In the genomic region with DNA sequence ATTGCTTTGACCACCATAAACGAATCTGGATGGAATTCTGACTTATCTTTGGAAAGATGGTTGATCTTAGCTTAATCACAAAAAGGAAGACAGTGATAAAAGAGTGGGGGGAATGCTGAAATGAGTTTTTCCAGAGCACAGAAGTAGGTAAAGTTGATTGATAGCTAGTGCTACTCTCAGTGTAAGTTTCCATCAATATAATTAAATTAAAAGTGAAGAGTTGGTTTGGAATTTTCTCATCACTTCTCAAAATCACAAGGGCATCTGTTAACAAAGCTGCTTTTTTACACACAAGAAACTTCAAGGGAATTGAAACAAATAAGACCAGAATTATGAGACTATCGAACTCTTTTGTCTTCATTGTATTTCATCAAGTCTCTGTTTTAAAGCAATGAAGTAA, we compare ENCODE assay signal across 29 cellular contexts.
A peak's percentile ranks its signal among the peaks of the same experiment; 100 is the strongest.
DNase-seq lines count a peak whose midpoint lies in the region; ATAC-seq and TF ChIP-seq lines count a peak whose summit lies in the region.
"Had no signal": no experiment of that assay in that cellular context is flagged by ENCODE, and none has a peak within 500 bp of the region (broad histone marks: within the 10 kb centered on the region; RNA-seq: fewer than 3 reads in every experiment).

No MANE protein-coding gene starts in this region.

- H3K27ac ChIP-seq in SK-N-SH (ENCODE audit: low read depth in 2 of 2, low read length in 1 of 2), result no peak overlapping the region
- H3K27ac ChIP-seq: 22Rv1; A549; BLaER1; BLaER1 treated with 17β-estradiol and CSF1 and Interleukin-3, amounts not matched to agents 10 nM and 100 nM; C4-2B had no signal

- no peaks in the 10 kb centered on the region for H3K79me2 ChIP-seq in SK-N-SH (ENCODE audit: insufficient read depth)

- no peak for TF ChIP-seq EP300 in SK-N-SH (IDR thresholded peaks at IDR 0.05; ENCODE audit: borderline replicate concordance in 1 of 2, low read depth in 1 of 2, low read length in 1 of 2)

- CTCF ChIA-PET in SK-N-SH (lab: Yijun Ruan, JAX), result interaction anchor here (1.5 kb wide), 1 partner anchor 8 kb away, joined by 3 read pairs; no protein-coding TSS in a partner anchor

- no peaks in the 10 kb centered on the region for H3K4me1 ChIP-seq in SK-N-SH (ENCODE audit: control insufficient read depth in 1 of 2, insufficient read depth in 2 of 2, low read depth in 1 of 2, low read length in 1 of 2)
- H3K4me1 ChIP-seq: A549; BE2C; BLaER1; BLaER1 treated with 17β-estradiol and CSF1 and Interleukin-3, amounts not matched to agents 10 nM and 100 nM; Caco-2 had no signal

- ATAC-seq in SK-N-SH treated with all-trans-retinoic acid at 6 μM for 48 hours, result no peak
- ATAC-seq: A549; CD8-positive, alpha-beta T cell had no signal

- H3K4me3 ChIP-seq in SK-N-SH (ENCODE audit: low read depth in 2 of 2, low read length in 1 of 2), result no peak overlapping the region
- H3K4me3 ChIP-seq: A549; BLaER1; BLaER1 treated with 17β-estradiol and CSF1 and Interleukin-3, amounts not matched to agents 10 nM and 100 nM had no signal

- H3K4me2 ChIP-seq in SK-N-SH, result no peak overlapping the region
- H3K4me2 ChIP-seq: A549; BLaER1; BLaER1 treated with 17β-estradiol and CSF1 and Interleukin-3, amounts not matched to agents 10 nM and 100 nM had no signal

- no peak overlapping the region for H2AFZ ChIP-seq in SK-N-SH (ENCODE audit: low read depth)

- DNase-seq in SK-N-SH (no peak), SK-N-DZ (ENCODE audit: low spot score) (peak; percentile 39), GM10266 (ENCODE audit: extremely low spot score) (no peak)
- DNase-seq: 8988T; ACHN; AML-193; BE2C; C1 segment of cervical spinal cord; Caco-2; Calu3; CD4-positive, alpha-beta memory T cell; CD4-positive, alpha-beta T cell; CD4-positive, CD25-positive, alpha-beta regulatory T cell; CD8-positive, alpha-beta memory T cell; CD8-positive, alpha-beta T cell; COR-L47; DMS 273 treated with DMSO at 0.1 percent for 48 hours; DMS153; DMS53; DMS79; DMS79 treated with DMSO at 0.1 percent for 48 hours; DND-41; EL had no signal

- no peaks in the 10 kb centered on the region for H3K27me3 ChIP-seq in SK-N-SH (ENCODE audit: insufficient read depth)
- H3K27me3 ChIP-seq: BE2C; BLaER1; BLaER1 treated with 17β-estradiol and CSF1 and Interleukin-3, amounts not matched to agents 10 nM and 100 nM had no signal

- H3K9me2 ChIP-seq in SK-N-SH, result no peaks in the 10 kb centered on the region

- H3K9me3 ChIP-seq in SK-N-SH, result no peaks in the 10 kb centered on the region
- H3K9me3 ChIP-seq: A549, BE2C, BLaER1 had no signal

- no peaks in the 10 kb centered on the region for H3K36me3 ChIP-seq in SK-N-SH (replicated peaks in 1 of 2; ENCODE audit: control insufficient read depth in 1 of 2, insufficient read depth in 2 of 2, low read length in 1 of 2)
- H3K36me3 ChIP-seq: BE2C; BLaER1; BLaER1 treated with 17β-estradiol and CSF1 and Interleukin-3, amounts not matched to agents 10 nM and 100 nM had no signal

- POLR2A ChIA-PET in SK-N-SH (lab: Yijun Ruan, JAX), result no interaction called here

- TF ChIP-seq RAD21 in SK-N-SH (IDR thresholded peaks at IDR 0.05; ENCODE audit: low read length), result no peak

- no peak for TF ChIP-seq CTCF in SK-N-SH (IDR thresholded peaks at IDR 0.05)
- no peak for TF ChIP-seq CTCF in GM10266 (IDR thresholded peaks at IDR 0.05; ENCODE audit: control insufficient read depth, insufficient read depth, low read depth, missing control alignments)

- no peaks in the 10 kb centered on the region for H3F3A ChIP-seq in SK-N-SH (replicated peaks; ENCODE audit: insufficient read depth)

- H4K20me1 ChIP-seq in SK-N-SH (ENCODE audit: insufficient read depth), result no peaks in the 10 kb centered on the region
- H4K20me1 ChIP-seq: BLaER1; BLaER1 treated with 17β-estradiol and CSF1 and Interleukin-3, amounts not matched to agents 10 nM and 100 nM had no signal

- no peak overlapping the region for H3K9ac ChIP-seq in SK-N-SH
- H3K9ac ChIP-seq: BLaER1; BLaER1 treated with 17β-estradiol and CSF1 and Interleukin-3, amounts not matched to agents 10 nM and 100 nM had no signal

- 21% methylated on average over 2 of the region's 2 CpGs for WGBS in SK-N-SH (ENCODE audit: low lambda C conversion rate)

TF ChIP-seq in SK-N-SH treated with all-trans-retinoic acid at 6 μM for 48 hours, 23 proteins besides CTCF, POLR2A, EP300 and RAD21:
- TF ChIP-seq, protein P1, sequence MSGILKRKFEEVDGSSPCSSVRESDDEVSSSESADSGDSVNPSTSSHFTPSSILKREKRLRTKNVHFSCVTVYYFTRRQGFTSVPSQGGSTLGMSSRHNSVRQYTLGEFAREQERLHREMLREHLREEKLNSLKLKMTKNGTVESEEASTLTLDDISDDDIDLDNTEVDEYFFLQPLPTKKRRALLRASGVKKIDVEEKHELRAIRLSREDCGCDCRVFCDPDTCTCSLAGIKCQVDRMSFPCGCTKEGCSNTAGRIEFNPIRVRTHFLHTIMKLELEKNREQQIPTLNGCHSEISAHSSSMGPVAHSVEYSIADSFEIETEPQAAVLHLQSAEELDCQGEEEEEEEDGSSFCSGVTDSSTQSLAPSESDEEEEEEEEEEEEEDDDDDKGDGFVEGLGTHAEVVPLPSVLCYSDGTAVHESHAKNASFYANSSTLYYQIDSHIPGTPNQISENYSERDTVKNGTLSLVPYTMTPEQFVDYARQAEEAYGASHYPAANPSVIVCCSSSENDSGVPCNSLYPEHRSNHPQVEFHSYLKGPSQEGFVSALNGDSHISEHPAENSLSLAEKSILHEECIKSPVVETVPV (CRISPR knock-in tag; IDR thresholded peaks at IDR 0.05), result no peak
- no peak for TF ChIP-seq CSDC2 (CRISPR knock-in tag; IDR thresholded peaks at IDR 0.05)
- TF ChIP-seq, protein P2, sequence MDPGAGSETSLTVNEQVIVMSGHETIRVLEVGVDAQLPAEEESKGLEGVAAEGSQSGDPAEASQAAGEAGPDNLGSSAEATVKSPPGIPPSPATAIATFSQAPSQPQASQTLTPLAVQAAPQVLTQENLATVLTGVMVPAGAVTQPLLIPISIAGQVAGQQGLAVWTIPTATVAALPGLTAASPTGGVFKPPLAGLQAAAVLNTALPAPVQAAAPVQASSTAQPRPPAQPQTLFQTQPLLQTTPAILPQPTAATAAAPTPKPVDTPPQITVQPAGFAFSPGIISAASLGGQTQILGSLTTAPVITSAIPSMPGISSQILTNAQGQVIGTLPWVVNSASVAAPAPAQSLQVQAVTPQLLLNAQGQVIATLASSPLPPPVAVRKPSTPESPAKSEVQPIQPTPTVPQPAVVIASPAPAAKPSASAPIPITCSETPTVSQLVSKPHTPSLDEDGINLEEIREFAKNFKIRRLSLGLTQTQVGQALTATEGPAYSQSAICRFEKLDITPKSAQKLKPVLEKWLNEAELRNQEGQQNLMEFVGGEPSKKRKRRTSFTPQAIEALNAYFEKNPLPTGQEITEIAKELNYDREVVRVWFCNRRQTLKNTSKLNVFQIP (CRISPR knock-in tag; IDR thresholded peaks at IDR 0.05; ENCODE audit: borderline replicate concordance, low read depth), result no peak
- 0 out of 2 replicates have a peak, but pooled peaks have one; percentile 12 for TF ChIP-seq GLIS3 (CRISPR knock-in tag; IDR thresholded peaks at IDR 0.05)
- peak; percentile 90 for TF ChIP-seq ISL1 (CRISPR knock-in tag; IDR thresholded peaks at IDR 0.05)
- no peak for TF ChIP-seq ARNTL (CRISPR knock-in tag; IDR thresholded peaks at IDR 0.05; ENCODE audit: borderline replicate concordance, low read depth)

TF ChIP-seq in SK-N-SH, 30 proteins besides CTCF, POLR2A, EP300 and RAD21 (continues in another document):
- no peak for TF ChIP-seq MEF2A (IDR thresholded peaks at IDR 0.05; ENCODE audit: borderline replicate concordance, low read depth)
- no peak for TF ChIP-seq GABPA (IDR thresholded peaks at IDR 0.05; ENCODE audit: low read depth)
- TF ChIP-seq RCOR1 (IDR thresholded peaks at IDR 0.05; ENCODE audit: low read length), result no peak
- no peak for TF ChIP-seq CHD2 (IDR thresholded peaks at IDR 0.05; ENCODE audit: low read length, partially characterized antibody)
- no peak for TF ChIP-seq ELF1 (IDR thresholded peaks at IDR 0.05)
- TF ChIP-seq SIN3A (IDR thresholded peaks at IDR 0.05; ENCODE audit: borderline replicate concordance, low read depth, low read length), result no peak
- TF ChIP-seq GATA2 (CRISPR knock-in tag; IDR thresholded peaks at IDR 0.05), result no peak
- no peak for TF ChIP-seq RFX5 (IDR thresholded peaks at IDR 0.05; ENCODE audit: low read length)
- TF ChIP-seq FOSL2 (IDR thresholded peaks at IDR 0.05; ENCODE audit: borderline replicate concordance, low read depth), result no peak
- TF ChIP-seq POLR2AphosphoS5 (IDR thresholded peaks at IDR 0.05; ENCODE audit: low read depth, low read length), result no peak
- no peak for TF ChIP-seq NRF1 (IDR thresholded peaks at IDR 0.05; ENCODE audit: low read depth, low read length)
- no peak for TF ChIP-seq JUND (IDR thresholded peaks at IDR 0.05)
- TF ChIP-seq YY1 (IDR thresholded peaks at IDR 0.05; ENCODE audit: low read depth), result no peak
- TF ChIP-seq, protein P3, sequence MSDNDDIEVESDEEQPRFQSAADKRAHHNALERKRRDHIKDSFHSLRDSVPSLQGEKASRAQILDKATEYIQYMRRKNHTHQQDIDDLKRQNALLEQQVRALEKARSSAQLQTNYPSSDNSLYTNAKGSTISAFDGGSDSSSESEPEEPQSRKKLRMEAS (IDR thresholded peaks at IDR 0.05; ENCODE audit: low read depth), result no peak
- no peak for TF ChIP-seq EZH2phosphoT487 (IDR thresholded peaks at IDR 0.05; ENCODE audit: borderline replicate concordance, low read depth)
